16 cellular contexts compared by ENCODE assay signal in the genomic region with DNA sequence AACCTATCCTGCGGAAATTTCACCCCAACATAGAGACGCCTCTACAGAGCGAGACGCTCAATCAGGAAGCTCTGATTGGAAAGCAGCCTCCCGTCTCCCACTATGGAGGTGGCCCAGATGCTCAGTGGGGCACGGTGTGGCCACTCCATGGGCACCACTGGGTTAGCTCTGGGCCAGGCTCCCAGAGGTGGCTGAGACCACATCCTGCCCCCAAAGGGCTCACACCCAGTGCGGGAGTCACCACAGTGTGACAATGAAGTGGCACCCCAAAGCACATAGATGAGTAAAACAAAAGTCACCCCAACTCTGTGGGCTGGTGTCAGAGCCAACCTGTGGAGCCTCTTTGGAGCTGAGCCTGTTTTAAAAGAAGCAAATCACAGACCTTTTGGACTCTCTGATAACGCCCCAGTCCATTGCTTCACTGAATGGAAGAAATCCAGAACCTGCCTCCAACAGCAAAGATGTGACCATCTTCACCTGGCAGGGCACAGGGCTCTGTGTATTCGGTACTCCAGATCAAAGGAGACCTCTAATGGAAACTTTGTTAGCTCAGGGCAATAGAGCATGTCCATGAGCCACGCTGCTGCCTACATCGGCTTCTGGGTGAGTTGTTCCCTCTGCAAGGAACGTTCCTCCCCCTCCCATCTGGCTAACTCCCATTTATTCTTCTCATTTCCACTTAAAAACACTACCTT. TPM values are rescaled to one million over a fixed set of nuclear protein-coding genes. Genes with fewer than 3 reads are reported as not detected.
DNase-seq lines count a peak whose midpoint lies in the region; ATAC-seq and TF ChIP-seq lines count a peak whose summit lies in the region.
"Had no signal": no experiment of that assay in that cellular context is flagged by ENCODE, and none has a peak within 500 bp of the region (broad histone marks: within the 10 kb centered on the region; RNA-seq: fewer than 3 reads in every experiment).

No MANE protein-coding gene starts in this region.

- peak; percentile 55 for ATAC-seq in GM21529 (IDR thresholded peaks at IDR 0.05; ENCODE audit: unreplicated experiment)
- no peak for ATAC-seq in GM21381 (IDR thresholded peaks at IDR 0.05; ENCODE audit: unreplicated experiment)
- ATAC-seq: T-cell had no signal

- no peak overlapping the region for H3K4me3 ChIP-seq in spleen

- H3K4me3 Mint-ChIP-seq in chondrocyte (ENCODE audit: unreplicated experiment) (no peak overlapping the region), nephron progenitor cell (no peak overlapping the region)
- H3K4me3 Mint-ChIP-seq: activated naive CD4-positive, alpha-beta T cell treated with anti-CD3 and anti-CD28 coated beads, Interleukin-2, amount 10 ng/mL, durations not matched to agents 7 days and 5 days; endodermal cell; T-cell had no signal

- H3K27ac ChIP-seq in spleen: no peak overlapping the region
- H3K27ac ChIP-seq: C4-2B had no signal

- H3K9me3 ChIP-seq in spleen: peaks cover 0 to 10% (median 0%) of the 10 kb centered on the region in 8 donors

- H3K27ac Mint-ChIP-seq in chondrocyte (ENCODE audit: unreplicated experiment) (no peak overlapping the region), nephron progenitor cell (peak overlapping the region; percentile 8)
- H3K27ac Mint-ChIP-seq: activated naive CD4-positive, alpha-beta T cell treated with anti-CD3 and anti-CD28 coated beads, Interleukin-2, amount 10 ng/mL, durations not matched to agents 7 days and 5 days; endodermal cell; T-cell had no signal

- H3K27me3 Mint-ChIP-seq in chondrocyte (ENCODE audit: low read depth) (no peaks in the 10 kb centered on the region), nephron progenitor cell (ENCODE audit: low read depth, poor library complexity) (peaks cover 33% of the 10 kb centered on the region)

- DNase-seq in DMS53 treated with DMSO at 0.1 percent for 48 hours (lab: John Stamatoyannopoulos, UW; ENCODE audit: unreplicated experiment) (peak; percentile 92), chondrocyte (ENCODE audit: low spot score) (peak; percentile 52), nephron progenitor cell (no peak), spleen (no peak), GDM1 (lab: John Stamatoyannopoulos, UW) (no peak), activated gamma-delta T cell (lab: John Stamatoyannopoulos, UW) (no peak)
- DNase-seq: activated CD4-positive, CD25-positive, alpha-beta regulatory T cell; activated naive CD4-positive, alpha-beta T cell treated with anti-CD3 and anti-CD28 coated beads, Interleukin-2, amount 10 ng/mL, durations not matched to agents 7 days and 5 days; endodermal cell; Kasumi-1; mesendoderm; stimulated activated naive CD4-positive, alpha-beta T cell; T-cell had no signal

- no peak for TF ChIP-seq POLR2A in spleen (IDR thresholded peaks at IDR 0.05)

- H3K36me3 ChIP-seq in spleen: no peaks in the 10 kb centered on the region

- peaks cover 12% of the 10 kb centered on the region for H3K9me3 Mint-ChIP-seq in chondrocyte (ENCODE audit: low read depth)
- peaks cover 17% of the 10 kb centered on the region for H3K9me3 Mint-ChIP-seq in nephron progenitor cell
- H3K9me3 Mint-ChIP-seq: activated naive CD4-positive, alpha-beta T cell treated with anti-CD3 and anti-CD28 coated beads, Interleukin-2, amount 10 ng/mL, durations not matched to agents 7 days and 5 days had no signal

- intact Hi-C loops in spleen (cut with DNase I; ENCODE audit: low total_unique reads): no loop called here

- H3K4me1 Mint-ChIP-seq in chondrocyte (ENCODE audit: low read depth) (peaks cover 6% of the 10 kb centered on the region), nephron progenitor cell (peaks cover 58% of the 10 kb centered on the region)
- H3K4me1 Mint-ChIP-seq: activated naive CD4-positive, alpha-beta T cell treated with anti-CD3 and anti-CD28 coated beads, Interleukin-2, amount 10 ng/mL, durations not matched to agents 7 days and 5 days; T-cell had no signal

- H3K4me1 ChIP-seq in spleen: peaks cover 0 to 31% (median 10%) of the 10 kb centered on the region in 6 donors

- no peaks in the 10 kb centered on the region for H3K36me3 Mint-ChIP-seq in chondrocyte (ENCODE audit: low read depth)
- peaks cover 16% of the 10 kb centered on the region for H3K36me3 Mint-ChIP-seq in nephron progenitor cell (ENCODE audit: low read depth)
- H3K36me3 Mint-ChIP-seq: activated naive CD4-positive, alpha-beta T cell treated with anti-CD3 and anti-CD28 coated beads, Interleukin-2, amount 10 ng/mL, durations not matched to agents 7 days and 5 days; T-cell had no signal

- WGBS in spleen, 5 donors: 69 to 78% (median 77%) methylated on average over 9 to 12 of the region's 12 CpGs

- TF ChIP-seq CTCF in chondrocyte (IDR thresholded peaks at IDR 0.05): no peak
- TF ChIP-seq CTCF in nephron progenitor cell (IDR thresholded peaks at IDR 0.05): no peak
- TF ChIP-seq CTCF in spleen (IDR thresholded peaks at IDR 0.05 in 8 of 11, conservative IDR thresholded peaks at IDR 0.05 in 3 of 11): no peak

- H3K27me3 ChIP-seq in spleen (replicated peaks in 1 of 7): no peaks in the 10 kb centered on the region

RNA-seq across cellular contexts. Expression of gene CLMN, which starts 19.6 kb away (rescaled TPM):
- total RNA-seq in chondrocyte: 6.7 to 7.7 TPM (median 7.3 TPM) in 3 replicates
- total RNA-seq in spleen: 10 to 100 TPM; 13.3 to 21.4 (median 16.2) TPM
- polyA plus RNA-seq in spleen: 1 to 10 TPM; 2.7 to 5.0 (median 4.7) TPM

Comparison
In these comparisons a context has a peak if more than half of its experiments do, and no peak if none do; other contexts are left out.
1. DNase-seq: peak in DMS53 treated with DMSO at 0.1 percent for 48 hours (single experiment) and chondrocyte (single experiment); none in nephron progenitor cell (single experiment), spleen (single experiment), GDM1 (single experiment) and activated gamma-delta T cell (single experiment).